9 cellular contexts compared by ENCODE assay signal in the genomic region with DNA sequence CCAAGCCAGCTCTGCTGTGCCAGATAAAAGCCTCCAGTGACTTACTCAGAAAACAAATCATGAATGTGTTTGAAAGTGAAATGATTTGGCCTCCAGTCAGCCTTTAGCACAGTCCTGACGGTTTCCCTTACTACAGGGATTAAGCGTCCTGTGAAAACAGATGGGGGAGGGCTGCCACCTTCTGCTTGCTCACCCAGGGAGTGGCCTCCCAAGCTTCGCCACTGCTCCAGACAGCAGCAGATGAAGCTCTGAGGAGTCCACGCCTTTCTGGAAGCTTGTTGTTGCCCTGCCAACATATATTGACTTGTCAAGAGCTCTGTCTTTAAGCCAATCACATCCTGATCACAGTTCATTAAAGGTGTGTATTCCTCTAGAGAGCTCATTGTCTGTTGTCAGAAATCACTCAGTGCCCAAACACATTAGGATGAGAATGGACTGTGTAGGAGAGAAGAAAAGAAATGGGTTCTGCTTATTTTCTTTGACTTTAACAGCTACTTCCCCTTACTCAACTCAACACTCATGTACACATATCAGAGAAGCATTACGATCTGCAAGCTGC. TPM values are rescaled to one million over a fixed set of nuclear protein-coding genes. Genes with fewer than 3 reads are reported as not detected.
DNase-seq lines count a peak whose midpoint lies in the region; ATAC-seq and TF ChIP-seq lines count a peak whose summit lies in the region.
"Had no signal": no experiment of that assay in that cellular context is flagged by ENCODE, and none has a peak within 500 bp of the region (broad histone marks: within the 10 kb centered on the region; RNA-seq: fewer than 3 reads in every experiment).

No MANE protein-coding gene starts in this region.

- no peak for DNase-seq in activated naive CD4-positive, alpha-beta T cell treated with anti-CD3 and anti-CD28 coated beads, Interleukin-2, amount 50 U/mL, for 72 hours (ENCODE audit: low spot score in 2 of 2)
- DNase-seq in activated naive CD4-positive, alpha-beta T cell treated with anti-CD3 and anti-CD28 coated beads, Interleukin-2, amount 50 U/mL, for 16 hours: no peak
- DNase-seq in left lung (peak; percentile 68 to 75), upper lobe of right lung (no peak), MG63 (no peak)
- no peak for DNase-seq in stimulated activated CD4-positive, alpha-beta T cell treated with anti-CD3 and anti-CD28 coated beads, Interleukin-2, amount 100 ng/mL, for 48 hours
- DNase-seq in activated CD4-positive, alpha-beta T cell treated with anti-CD3 and anti-CD28 coated beads for 1 hour: no peak

- H3K9me3 Mint-ChIP-seq in activated naive CD4-positive, alpha-beta T cell treated with anti-CD3 and anti-CD28 coated beads, Interleukin-2, amount 50 U/mL, for 72 hours: peaks cover 0 to 8% of the 10 kb centered on the region in 2 donors
- H3K9me3 Mint-ChIP-seq in activated T-helper 17 cell treated with anti-CD3 and anti-CD28 coated beads, Interleukin-2, amount 50 U/mL, for 72 hours: no peaks in the 10 kb centered on the region

- H3K27me3 Mint-ChIP-seq in activated T-helper 17 cell treated with anti-CD3 and anti-CD28 coated beads, Interleukin-2, amount 50 U/mL, for 72 hours: no peaks in the 10 kb centered on the region

- no peaks in the 10 kb centered on the region for H3K36me3 ChIP-seq in left lung
- H3K36me3 ChIP-seq in upper lobe of right lung: no peaks in the 10 kb centered on the region
- no peaks in the 10 kb centered on the region for H3K36me3 ChIP-seq in MG63

- H3K4me1 ChIP-seq in left lung (peaks cover 0 to 57% of the 10 kb centered on the region in 2 donors), upper lobe of right lung (peaks cover 6% of the 10 kb centered on the region)

- peak; percentile 59 to 61 for ATAC-seq in activated naive CD4-positive, alpha-beta T cell treated with anti-CD3 and anti-CD28 coated beads, Interleukin-2, amount 50 U/mL, for 72 hours
- peak; percentile 44 for ATAC-seq in activated T-helper 17 cell treated with anti-CD3 and anti-CD28 coated beads, Interleukin-2, amount 50 U/mL, for 72 hours (replicated peaks)
- ATAC-seq in left lung: peak; percentile 67
- peak; percentile 76 for ATAC-seq in upper lobe of right lung

- intact Hi-C loops in left lung (cut with DNase I) (loop anchor here in 1 of 2 donors (10.0 kb wide), 1 partner anchor 341 kb away; no protein-coding TSS in a partner anchor), upper lobe of right lung (cut with DNase I) (no loop called here)

- H3K9me3 ChIP-seq in left lung (no peaks in the 10 kb centered on the region), upper lobe of right lung (no peaks in the 10 kb centered on the region), MG63 (no peaks in the 10 kb centered on the region)

- no peak overlapping the region for H3K4me3 ChIP-seq in left lung
- H3K4me3 ChIP-seq in upper lobe of right lung: no peak overlapping the region
- H3K4me3 ChIP-seq in MG63: no peak overlapping the region

- H3K27me3 ChIP-seq in left lung: no peaks in the 10 kb centered on the region
- no peaks in the 10 kb centered on the region for H3K27me3 ChIP-seq in upper lobe of right lung
- no peaks in the 10 kb centered on the region for H3K27me3 ChIP-seq in MG63

- peak overlapping the region; percentile 5 to 85 for H3K27ac ChIP-seq in left lung
- H3K27ac ChIP-seq in upper lobe of right lung: no peak overlapping the region

- TF ChIP-seq CTCF in left lung (IDR thresholded peaks at IDR 0.05) (no peak), upper lobe of right lung (IDR thresholded peaks at IDR 0.05) (no peak)

- no peak overlapping the region for H3K4me3 Mint-ChIP-seq in activated T-helper 17 cell treated with anti-CD3 and anti-CD28 coated beads, Interleukin-2, amount 50 U/mL, for 72 hours

- H3K36me3 Mint-ChIP-seq in activated naive CD4-positive, alpha-beta T cell treated with anti-CD3 and anti-CD28 coated beads, Interleukin-2, amount 50 U/mL, for 72 hours: no peaks in the 10 kb centered on the region
- no peaks in the 10 kb centered on the region for H3K36me3 Mint-ChIP-seq in activated T-helper 17 cell treated with anti-CD3 and anti-CD28 coated beads, Interleukin-2, amount 50 U/mL, for 72 hours (ENCODE audit: low read depth)

- H3K4me1 Mint-ChIP-seq in activated T-helper 17 cell treated with anti-CD3 and anti-CD28 coated beads, Interleukin-2, amount 50 U/mL, for 72 hours: peaks cover 8% of the 10 kb centered on the region

- no peak overlapping the region for H3K27ac Mint-ChIP-seq in activated naive CD4-positive, alpha-beta T cell treated with anti-CD3 and anti-CD28 coated beads, Interleukin-2, amount 50 U/mL, for 72 hours
- H3K27ac Mint-ChIP-seq in activated T-helper 17 cell treated with anti-CD3 and anti-CD28 coated beads, Interleukin-2, amount 50 U/mL, for 72 hours: no peak overlapping the region

RNA-seq across cellular contexts. Expression of gene FYB1, which starts 4.9 kb away (rescaled TPM):
- 100 to 1,000 TPM; 161 to 168 TPM for total RNA-seq in activated naive CD4-positive, alpha-beta T cell treated with anti-CD3 and anti-CD28 coated beads, Interleukin-2, amount 50 U/mL, for 72 hours
- 100 to 1,000 TPM in 1 of 2 donors, 10 to 100 TPM in 1; 95.7 to 153 TPM for total RNA-seq in activated T-helper 17 cell treated with anti-CD3 and anti-CD28 coated beads, Interleukin-2, amount 50 U/mL, for 72 hours
- total RNA-seq in left lung: 10 to 100 TPM; 24.4 to 93.7 TPM
- 45.0 TPM for total RNA-seq in upper lobe of right lung
- total RNA-seq in MG63 (2014; rRNA removed; shearing (Covaris generic); ENCODE audit: low replicate concordance): not detected in 2 replicates
- total RNA-seq: glomerular endothelial cell had no signal

Comparison
In these comparisons a context has a peak if more than half of its experiments do, and no peak if none do; other contexts are left out.
1. DNase-seq: peak in left lung (2 of 2); none in activated naive CD4-positive, alpha-beta T cell treated with anti-CD3 and anti-CD28 coated beads, Interleukin-2, amount 50 U/mL, for 72 hours (0 of 2), activated naive CD4-positive, alpha-beta T cell treated with anti-CD3 and anti-CD28 coated beads, Interleukin-2, amount 50 U/mL, for 16 hours (single experiment), upper lobe of right lung (single experiment), stimulated activated CD4-positive, alpha-beta T cell treated with anti-CD3 and anti-CD28 coated beads, Interleukin-2, amount 100 ng/mL, for 48 hours (0 of 2), MG63 (single experiment) and activated CD4-positive, alpha-beta T cell treated with anti-CD3 and anti-CD28 coated beads for 1 hour (single experiment).
2. RNA of gene FYB1, which starts 4.9 kb away (total RNA-seq): 161 to 168 TPM in activated naive CD4-positive, alpha-beta T cell treated with anti-CD3 and anti-CD28 coated beads, Interleukin-2, amount 50 U/mL, for 72 hours, 95.7 to 153 TPM in activated T-helper 17 cell treated with anti-CD3 and anti-CD28 coated beads, Interleukin-2, amount 50 U/mL, for 72 hours, 24.4 to 93.7 TPM in left lung and 45.0 TPM in upper lobe of right lung (single experiment); not detected in MG63; every median in the first group is over 10 times any median in the second.
3. Peak in every context shown above with its lines, with median percentiles within 50 percentile points of each other: ATAC-seq.